Comparison of ENCODE assay signal across 8 cellular contexts in genomic region chr2:85678794-85679672, GRCh38.
DNase-seq lines count a peak whose midpoint lies in the region; ATAC-seq and TF ChIP-seq lines count a peak whose summit lies in the region.

No MANE protein-coding gene starts in this region.

- no peaks in the 10 kb centered on the region for H3K27me3 ChIP-seq in GM06990 (replicated peaks; ENCODE audit: control insufficient read depth, insufficient read depth, low read length)

- H3K4me3 ChIP-seq in GM06990 (replicated peaks; ENCODE audit: low read depth, low read length) = no peak overlapping the region

- DNase-seq in GM06990 (ENCODE audit: extremely low read depth, insufficient read length) (peak; percentile 68), NCI-H2196 (lab: John Stamatoyannopoulos, UW; ENCODE audit: unreplicated experiment) (peak; percentile 76), kidney tubule cell (ENCODE audit: low spot score) (peak; percentile 76)
- DNase-seq in central memory CD4-positive, alpha-beta T cell = peak; percentile 56
- DNase-seq in stimulated activated CD4-positive, alpha-beta T cell treated with anti-CD3 and anti-CD28 coated beads, Interleukin-1b, Interleukin-23, amount 100 ng/mL, for 24 hours (ENCODE audit: low read depth in 4 of 4, low spot score in 1 of 4) = peak; percentile 49 to 74 (median 64)

- no peaks in the 10 kb centered on the region for H3K36me3 ChIP-seq in GM06990 (ENCODE audit: control insufficient read depth, insufficient read depth, low read length)

- peak; percentile 98 for TF ChIP-seq CTCF in GM06990 (IDR thresholded peaks at IDR 0.05; ENCODE audit: insufficient read depth, low read length, poor library complexity, severe bottlenecking)

- ATAC-seq in HG02885 (IDR thresholded peaks at IDR 0.05; ENCODE audit: poor library complexity, unreplicated experiment) (peak; percentile 78), HG03135 (IDR thresholded peaks at IDR 0.05; ENCODE audit: unreplicated experiment) (no peak)
- ATAC-seq in activated CD4-positive, CD25-positive, alpha-beta regulatory T cell treated with anti-CD3 and anti-CD28 coated beads, Interleukin-2, amount 50 U/mL, for 24 hours = peak; percentile 84 to 90
